In genomic region chr14:42930058-42930457, GRCh38 we compare ENCODE assay signal across 12 cellular contexts.
DNase-seq lines count a peak whose midpoint lies in the region; ATAC-seq and TF ChIP-seq lines count a peak whose summit lies in the region.
"Had no signal": no experiment of that assay in that cellular context is flagged by ENCODE, and none has a peak within 500 bp of the region (broad histone marks: within the 10 kb centered on the region; RNA-seq: fewer than 3 reads in every experiment).

No MANE protein-coding gene starts in this region.

- H3K9me2 ChIP-seq in Loucy (replicated peaks; ENCODE audit: low read depth, low read length), result no peaks in the 10 kb centered on the region

- H3K36me3 Mint-ChIP-seq in naive thymus-derived CD8-positive, alpha-beta T cell, result no peaks in the 10 kb centered on the region

- no peak for TF ChIP-seq CTCF in Loucy (conservative IDR thresholded peaks at IDR 0.05; ENCODE audit: low read length)

- no peaks in the 10 kb centered on the region for H3K27me3 Mint-ChIP-seq in naive thymus-derived CD8-positive, alpha-beta T cell
- H3K27me3 Mint-ChIP-seq: activated CD4-positive, alpha-beta T cell treated with anti-CD3 and anti-CD28 coated beads, Interleukin-2, amount 10 ng/mL, durations not matched to agents 7 days and 5 days; central memory CD8-positive, alpha-beta T cell had no signal

- no peak for ATAC-seq in naive thymus-derived CD8-positive, alpha-beta T cell
- ATAC-seq in GM19351 (IDR thresholded peaks at IDR 0.05; ENCODE audit: unreplicated experiment), result no peak

- no peak overlapping the region for H3K4me3 ChIP-seq in Loucy (ENCODE audit: low read length, poor library complexity, severe bottlenecking)

- H2AFZ ChIP-seq in Loucy (ENCODE audit: low read length), result peak overlapping the region; percentile 63

- no peak overlapping the region for H3K4me2 ChIP-seq in Loucy (ENCODE audit: low read depth, low read length, poor library complexity, severe bottlenecking)

- H3K9me3 ChIP-seq in Loucy (ENCODE audit: insufficient read depth, low read depth, low read length), result no peaks in the 10 kb centered on the region

- H3K9me3 Mint-ChIP-seq in naive thymus-derived CD8-positive, alpha-beta T cell, result peaks cover 4 to 32% (median 9%) of the 10 kb centered on the region in 9 donors

- POLR2A ChIA-PET in naive thymus-derived CD8-positive, alpha-beta T cell (lab: Charles Lee), result no interaction called here

- H3K27ac Mint-ChIP-seq in naive thymus-derived CD8-positive, alpha-beta T cell, result no peak overlapping the region
- H3K27ac Mint-ChIP-seq: activated CD4-positive, alpha-beta T cell treated with anti-CD3 and anti-CD28 coated beads, Interleukin-2, amount 10 ng/mL, durations not matched to agents 7 days and 5 days had no signal

- no peaks in the 10 kb centered on the region for H3K79me2 ChIP-seq in Loucy (ENCODE audit: insufficient read depth, low read length)

- no peaks in the 10 kb centered on the region for H3F3A ChIP-seq in Loucy (ENCODE audit: low read depth)

- no peak overlapping the region for H3K9ac ChIP-seq in Loucy (ENCODE audit: low read depth, low read length, poor library complexity, severe bottlenecking)

- no peaks in the 10 kb centered on the region for H3K4me1 Mint-ChIP-seq in naive thymus-derived CD8-positive, alpha-beta T cell
- H3K4me1 Mint-ChIP-seq: activated CD4-positive, alpha-beta T cell treated with anti-CD3 and anti-CD28 coated beads, Interleukin-2, amount 10 ng/mL, durations not matched to agents 7 days and 5 days; central memory CD8-positive, alpha-beta T cell had no signal

- no peaks in the 10 kb centered on the region for H3K4me1 ChIP-seq in Loucy (ENCODE audit: insufficient read depth, low read length, poor library complexity, severe bottlenecking)

- DNase-seq in CD1c-positive myeloid dendritic cell (ENCODE audit: extremely low spot score) (peak; percentile 28), SHP77 (lab: John Stamatoyannopoulos, UW) (peak; percentile 54 to 77), kidney tubule cell (ENCODE audit: low spot score) (peak; percentile 1), NCI-H1105 treated with DMSO at 0.1 percent for 48 hours (lab: John Stamatoyannopoulos, UW) (no peak)
- DNase-seq in naive thymus-derived CD8-positive, alpha-beta T cell, result no peak
- DNase-seq in effector CD4-positive, alpha-beta T cell, result no peak
- DNase-seq: activated CD4-positive, alpha-beta T cell treated with anti-CD3 and anti-CD28 coated beads, Interleukin-2, amount 10 ng/mL, durations not matched to agents 7 days and 5 days; C1 segment of cervical spinal cord; stimulated activated CD4-positive, alpha-beta T cell treated with anti-CD3 and anti-CD28 coated beads, Interleukin-4, amount 100 ng/mL, for 1 hour had no signal

- H4K20me1 ChIP-seq in Loucy (ENCODE audit: insufficient read depth, low read length, poor library complexity, severe bottlenecking), result no peaks in the 10 kb centered on the region

- no peaks in the 10 kb centered on the region for H3K36me3 ChIP-seq in Loucy (ENCODE audit: insufficient read depth, low read length)

- H3K4me3 Mint-ChIP-seq in naive thymus-derived CD8-positive, alpha-beta T cell, result no peak overlapping the region
- H3K4me3 Mint-ChIP-seq: activated CD4-positive, alpha-beta T cell treated with anti-CD3 and anti-CD28 coated beads, Interleukin-2, amount 10 ng/mL, durations not matched to agents 7 days and 5 days; central memory CD8-positive, alpha-beta T cell had no signal

- no peaks in the 10 kb centered on the region for H3K27me3 ChIP-seq in Loucy (ENCODE audit: insufficient read depth, low read length, poor library complexity, severe bottlenecking)

Comparison
In these comparisons a context has a peak if more than half of its experiments do, and no peak if none do; other contexts are left out.
1. DNase-seq: peak in CD1c-positive myeloid dendritic cell (single experiment), SHP77 (2 of 2) and kidney tubule cell (single experiment); none in naive thymus-derived CD8-positive, alpha-beta T cell (0 of 10), NCI-H1105 treated with DMSO at 0.1 percent for 48 hours (single experiment) and effector CD4-positive, alpha-beta T cell (single experiment).